8 cellular contexts compared by ENCODE assay signal in the genomic region with DNA sequence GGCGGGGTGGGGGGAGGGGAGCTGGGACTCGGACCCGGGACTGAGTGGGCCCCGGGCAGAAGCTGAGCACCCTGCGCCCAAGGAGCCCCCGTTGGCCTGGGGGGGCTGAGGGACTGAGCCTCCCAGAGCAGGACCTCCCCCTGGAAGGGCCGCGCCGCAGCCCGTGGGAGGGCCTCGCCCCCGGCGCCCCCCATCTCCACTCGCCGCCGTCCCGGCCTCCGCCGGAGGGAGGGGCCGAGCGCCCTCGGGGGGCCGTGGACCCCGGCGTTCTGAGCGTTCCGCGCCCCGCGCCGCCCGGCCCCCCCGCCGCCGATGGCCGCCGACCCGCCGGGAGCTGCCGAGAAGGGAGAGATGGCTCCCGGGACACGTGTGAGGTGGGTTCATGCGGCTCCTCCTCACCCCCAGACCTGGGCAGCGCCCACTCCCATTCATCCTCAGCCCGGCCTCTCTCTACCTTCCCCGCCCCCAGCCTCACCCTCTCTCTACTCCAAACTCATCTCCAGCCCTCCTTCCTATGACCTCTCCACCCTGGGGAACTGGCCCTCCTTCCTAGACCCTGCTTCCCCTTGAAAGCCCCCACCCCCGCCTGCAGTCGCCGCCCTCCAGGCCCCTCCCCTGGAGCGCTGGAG. TPM values are rescaled to one million over a fixed set of nuclear protein-coding genes. Genes with fewer than 3 reads are reported as not detected.
A peak's percentile ranks its signal among the peaks of the same experiment; 100 is the strongest.
DNase-seq lines count a peak whose midpoint lies in the region; ATAC-seq and TF ChIP-seq lines count a peak whose summit lies in the region.

No MANE protein-coding gene starts in this region.

- H3K79me1 ChIP-seq in mesenchymal stem cell (replicated peaks; ENCODE audit: low read length, poor library complexity, severe bottlenecking) = peaks cover 37% of the 10 kb centered on the region

- H3K27ac ChIP-seq in mesenchymal stem cell (ENCODE audit: low read length, poor library complexity, severe bottlenecking) = no peak overlapping the region
- peak overlapping the region in 1 of 2 donors; percentile 24 for H3K27ac ChIP-seq in aorta (ENCODE audit: low read depth in 1 of 2, low read length in 2 of 2)

- peaks cover 0 to 3% (median 0%) of the 10 kb centered on the region in 5 experiments for H3K9me3 Mint-ChIP-seq in brain

- peak overlapping the region; percentile 80 for H3K9ac ChIP-seq in mesenchymal stem cell (ENCODE audit: low read length)

- H3K36me3 ChIP-seq in BE2C (0 out of 2 replicates have a peak, but pooled peaks cover 3% of the 10 kb centered on the region), mesenchymal stem cell (ENCODE audit: control insufficient read depth in 1 of 2, insufficient read depth in 2 of 2, low read depth in 1 of 2, low read length in 2 of 2) (peaks cover 22 to 42% of the 10 kb centered on the region in 2 experiments), aorta (ENCODE audit: control insufficient read depth in 1 of 2, insufficient read depth in 2 of 2, low read length in 1 of 2) (no peaks in the 10 kb centered on the region)

- no peak overlapping the region for H4K8ac ChIP-seq in mesenchymal stem cell (ENCODE audit: low read length)

- peaks cover 35% of the 10 kb centered on the region for H3K4me1 Mint-ChIP-seq in brain

- peak overlapping the region in 1 of 2 experiments; percentile 87 for H3K14ac ChIP-seq in mesenchymal stem cell (ENCODE audit: low read length in 2 of 2)

- H3K18ac ChIP-seq in mesenchymal stem cell (ENCODE audit: low read depth in 1 of 2, low read length in 2 of 2) = peak overlapping the region; percentile 53 to 56

- H2AK5ac ChIP-seq in mesenchymal stem cell (ENCODE audit: low read length, severe bottlenecking) = no peak overlapping the region

- intact Hi-C loops in aorta (cut with DNase I) = no loop called here

- peak overlapping the region in 1 of 2 experiments; percentile 80 for H3K23ac ChIP-seq in mesenchymal stem cell (ENCODE audit: low read length in 2 of 2)

- no peak overlapping the region for H2AFZ ChIP-seq in mesenchymal stem cell (ENCODE audit: low read depth, low read length)

- H2BK120ac ChIP-seq in mesenchymal stem cell (ENCODE audit: low read depth, low read length) = peak overlapping the region; percentile 77

- no peak overlapping the region for H2BK5ac ChIP-seq in mesenchymal stem cell (ENCODE audit: low read depth, low read length, poor library complexity, severe bottlenecking)

- WGBS in mesenchymal stem cell = 1% methylated on average over 14 of the region's 50 CpGs
- WGBS in aorta, 2 donors = 2 to 4% methylated on average over 12 to 50 of the region's 50 CpGs

- H3K4me2 ChIP-seq in mesenchymal stem cell (ENCODE audit: low read length, poor library complexity, severe bottlenecking) = peak overlapping the region; percentile 88

- H3K36me3 Mint-ChIP-seq in brain = no peaks in the 10 kb centered on the region

- H3K27me3 ChIP-seq in BE2C (no peaks in the 10 kb centered on the region), mesenchymal stem cell (ENCODE audit: control insufficient read depth in 1 of 2, insufficient read depth in 1 of 2, low read length in 2 of 2) (no peaks in the 10 kb centered on the region), aorta (ENCODE audit: control insufficient read depth in 1 of 2, insufficient read depth in 2 of 2, low read length in 1 of 2) (no peaks in the 10 kb centered on the region)

- H3K4ac ChIP-seq in mesenchymal stem cell (ENCODE audit: low read depth in 1 of 2, low read length in 2 of 2) = peak overlapping the region; percentile 51 to 69

- peaks cover 19% of the 10 kb centered on the region for H3K27me3 Mint-ChIP-seq in brain

- TF ChIP-seq CTCF in BE2C (IDR thresholded peaks at IDR 0.05; ENCODE audit: low read depth, low read length) (no peak), brain (conservative IDR thresholded peaks at IDR 0.05) (no peak)

- H3K4me1 ChIP-seq in BE2C (peaks cover 3% of the 10 kb centered on the region; the same call in 1 of the 2 replicates), mesenchymal stem cell (ENCODE audit: control insufficient read depth, insufficient read depth, low read depth, low read length) (peaks cover 27% of the 10 kb centered on the region), aorta (ENCODE audit: control insufficient read depth in 1 of 2, insufficient read depth in 2 of 2, low read length in 2 of 2) (peaks cover 0 to 1% of the 10 kb centered on the region in 2 donors)

- peak overlapping the region; percentile 80 to 88 (median 84) for H3K4me3 Mint-ChIP-seq in brain

- H2BK15ac ChIP-seq in mesenchymal stem cell (ENCODE audit: low read depth, poor library complexity, severe bottlenecking) = peak overlapping the region; percentile 44

- H3K9me3 ChIP-seq in BE2C = no peaks in the 10 kb centered on the region
- H3K9me3 ChIP-seq in mesenchymal stem cell (ENCODE audit: control insufficient read depth, low read length) = no peaks in the 10 kb centered on the region
- no peaks in the 10 kb centered on the region for H3K9me3 ChIP-seq in aorta (ENCODE audit: control insufficient read depth, low read length)

- peak overlapping the region; percentile 74 to 96 (median 88) for H3K27ac Mint-ChIP-seq in brain

- no peak overlapping the region for H4K91ac ChIP-seq in mesenchymal stem cell (ENCODE audit: low read length)

- peak overlapping the region in 1 of 2 experiments; percentile 67 for H2BK12ac ChIP-seq in mesenchymal stem cell (ENCODE audit: low read length in 2 of 2)

- ATAC-seq in aorta (ENCODE audit: low FRiP score) (no peak), HG03175 (IDR thresholded peaks at IDR 0.05; ENCODE audit: unreplicated experiment) (no peak)

- no peak for DNase-seq in BE2C
- DNase-seq in HuH-7.5 (ENCODE audit: low spot score) = peak; percentile 26
- no peak for DNase-seq in mesenchymal stem cell
- peak in 1 of 2 donors; percentile 81 for DNase-seq in aorta
- no peak for DNase-seq in DMS153 treated with DMSO at 0.1 percent for 48 hours (lab: John Stamatoyannopoulos, UW; ENCODE audit: unreplicated experiment)
- DNase-seq in NCI-H446 (lab: John Stamatoyannopoulos, UW) = no peak

- H3K4me3 ChIP-seq in BE2C (ENCODE audit: low read depth, low read length) (peak overlapping the region; percentile 99), mesenchymal stem cell (ENCODE audit: insufficient read depth in 1 of 2, low read depth in 1 of 2, low read length in 2 of 2) (peak overlapping the region; percentile 76 to 79), aorta (ENCODE audit: low read length in 2 of 2) (peak overlapping the region; percentile 83 to 90)

RNA-seq across cellular contexts. Expression of gene FBXL19, which starts 0.8 kb away (rescaled TPM):
- 33.4 TPM for polyA plus RNA-seq in BE2C (2012; ENCODE audit: insufficient read depth, insufficient read length, low read depth)
- polyA plus RNA-seq in brain (ENCODE audit: insufficient read depth, low read depth, low replicate concordance) = 24.3 TPM
- polyA plus RNA-seq in mesenchymal stem cell (2013, experiment 1 of 2) = 21.4 TPM
- polyA plus RNA-seq in mesenchymal stem cell (2013, experiment 2 of 2) = 20.2 TPM
- 10 to 100 TPM; 14.7 to 22.7 TPM for total RNA-seq in aorta
- 10 to 100 TPM in 1 of 2 donors, 1 to 10 TPM in 1; 4.3 to 11.6 TPM for polyA plus RNA-seq in aorta

RNA-seq across cellular contexts. Expression of gene ORAI3, which starts 24.7 kb away (rescaled TPM):
- 3.1 TPM for polyA plus RNA-seq in BE2C (2012; ENCODE audit: insufficient read depth, insufficient read length, low read depth)
- 6.4 TPM for polyA plus RNA-seq in brain (ENCODE audit: insufficient read depth, low read depth, low replicate concordance)
- 63.4 TPM for polyA plus RNA-seq in mesenchymal stem cell (2013, experiment 1 of 2)
- polyA plus RNA-seq in mesenchymal stem cell (2013, experiment 2 of 2) = 64.8 TPM
- total RNA-seq in aorta = 10 to 100 TPM; 11.8 to 21.7 TPM
- 10 to 100 TPM in 1 of 2 donors, 1 to 10 TPM in 1; 9.1 to 20.8 TPM for polyA plus RNA-seq in aorta

RNA-seq across cellular contexts. Expression of gene CTF1, which starts 27.8 kb away (rescaled TPM):
- polyA plus RNA-seq in BE2C (2012; ENCODE audit: insufficient read depth, insufficient read length, low read depth) = 0.36 TPM
- polyA plus RNA-seq in brain (ENCODE audit: insufficient read depth, low read depth, low replicate concordance) (4.1 TPM), aorta (1 to 10 TPM; 6.4 to 7.9 TPM)
- polyA plus RNA-seq in mesenchymal stem cell (2013, experiment 1 of 2) = 6.7 TPM
- 7.0 TPM for polyA plus RNA-seq in mesenchymal stem cell (2013, experiment 2 of 2)
- total RNA-seq in aorta = 1 to 10 TPM; 6.2 to 7.2 TPM

RNA-seq across cellular contexts. Expression of gene BCL7C, which starts 30.3 kb away (rescaled TPM):
- polyA plus RNA-seq in BE2C (2012; ENCODE audit: insufficient read depth, insufficient read length, low read depth) = 26.3 TPM
- polyA plus RNA-seq in brain (ENCODE audit: insufficient read depth, low read depth, low replicate concordance) = 37.1 TPM
- polyA plus RNA-seq in mesenchymal stem cell (2013, experiment 1 of 2) = 34.4 TPM
- 34.2 TPM for polyA plus RNA-seq in mesenchymal stem cell (2013, experiment 2 of 2)
- total RNA-seq in aorta = 10 to 100 TPM; 30.2 to 33.9 TPM
- 10 to 100 TPM; 54.8 to 60.7 TPM for polyA plus RNA-seq in aorta

RNA-seq across cellular contexts. Expression of gene SETD1A, which starts 33.4 kb away (rescaled TPM):
- 99.1 TPM for polyA plus RNA-seq in BE2C (2012; ENCODE audit: insufficient read depth, insufficient read length, low read depth)
- polyA plus RNA-seq in brain (ENCODE audit: insufficient read depth, low read depth, low replicate concordance) = 23.0 TPM
- polyA plus RNA-seq in mesenchymal stem cell (2013, experiment 1 of 2) = 11.7 TPM
- 10.9 TPM for polyA plus RNA-seq in mesenchymal stem cell (2013, experiment 2 of 2)
- 10 to 100 TPM; 16.4 to 19.7 TPM for total RNA-seq in aorta
- polyA plus RNA-seq in aorta = 1 to 10 TPM; 4.4 to 9.7 TPM
